8 cellular contexts compared by ENCODE assay signal in the genomic region with DNA sequence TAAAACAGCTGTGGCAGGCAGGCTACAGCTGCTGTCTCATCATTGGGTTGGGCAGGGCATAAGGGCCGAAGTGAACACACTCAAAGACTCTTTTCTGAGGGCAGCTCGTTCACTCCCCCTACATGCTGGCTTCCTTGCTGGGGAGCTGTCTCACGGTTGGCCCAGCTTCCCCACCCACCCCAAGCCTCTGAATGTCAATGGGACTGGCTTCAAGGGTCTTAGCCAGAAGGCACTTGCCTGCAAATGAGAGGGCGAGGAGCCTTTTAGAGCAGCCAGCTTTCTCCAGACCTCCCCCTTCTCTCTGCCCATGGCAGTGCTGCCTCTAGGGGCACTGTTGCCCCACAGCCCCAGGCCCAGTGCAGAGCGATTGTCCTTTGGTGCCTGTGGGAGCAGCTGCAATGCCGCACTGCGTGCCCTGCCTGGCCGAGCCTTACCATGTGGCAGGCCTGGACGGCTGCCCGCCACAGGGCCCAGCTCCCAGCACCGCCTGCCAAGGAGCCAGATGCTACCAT.
DNase-seq lines count a peak whose midpoint lies in the region; ATAC-seq and TF ChIP-seq lines count a peak whose summit lies in the region.

No MANE protein-coding gene starts in this region.

- H3K36me3 ChIP-seq in suprapubic skin, result no peaks in the 10 kb centered on the region

- H3K4me3 ChIP-seq in coronary artery (no peak overlapping the region), suprapubic skin (no peak overlapping the region)

- peak; percentile 30 to 91 (median 82) for DNase-seq in C1 segment of cervical spinal cord (lab: John Stamatoyannopoulos, UW)
- DNase-seq in GM20000 (ENCODE audit: low spot score), result no peak
- DNase-seq in NCI-H69 (lab: John Stamatoyannopoulos, UW), result peak; percentile 60
- DNase-seq in coronary artery (ENCODE audit: low spot score), result no peak
- peak; percentile 22 to 47 for DNase-seq in left colon
- peak in 1 of 2 donors; percentile 77 for DNase-seq in suprapubic skin (ENCODE audit: low spot score in 2 of 2)
- no peak for DNase-seq in NCI-H345 treated with DMSO at 0.1 percent for 48 hours (lab: John Stamatoyannopoulos, UW; ENCODE audit: unreplicated experiment)

- no peak for TF ChIP-seq POLR2A in suprapubic skin (IDR thresholded peaks at IDR 0.05)

- no peaks in the 10 kb centered on the region for H3K9me3 ChIP-seq in suprapubic skin

- H3K27ac ChIP-seq in coronary artery, result peak overlapping the region in 1 of 2 donors; percentile 12
- H3K27ac ChIP-seq in suprapubic skin, result peak overlapping the region; percentile 34

- peak; percentile 22 for TF ChIP-seq CTCF in GM20000 (IDR thresholded peaks at IDR 0.05; ENCODE audit: extremely low read depth, missing control alignments)
- peak; percentile 56 for TF ChIP-seq CTCF in coronary artery (IDR thresholded peaks at IDR 0.05)
- peak in 1 of 2 donors; percentile 76 for TF ChIP-seq CTCF in suprapubic skin (IDR thresholded peaks at IDR 0.05)

- TF ChIP-seq EP300 in suprapubic skin (IDR thresholded peaks at IDR 0.05), result no peak

- WGBS in suprapubic skin, result 28% methylated on average over 11 of the region's 11 CpGs

- intact Hi-C loops in left colon (cut with DNase I, micrococcal nuclease), result no loop called here

- peak; percentile 49 for ATAC-seq in left colon
- no peak for ATAC-seq in HG02840 (IDR thresholded peaks at IDR 0.05; ENCODE audit: low FRiP score, unreplicated experiment)

- no peaks in the 10 kb centered on the region for H3K27me3 ChIP-seq in suprapubic skin

- H3K4me1 ChIP-seq in suprapubic skin, result peaks cover 16% of the 10 kb centered on the region

Comparison
In these comparisons a context has a peak if more than half of its experiments do, and no peak if none do; other contexts are left out.
1. DNase-seq: peak in C1 segment of cervical spinal cord (14 of 14), NCI-H69 (single experiment) and left colon (2 of 2); none in GM20000 (single experiment), coronary artery (single experiment) and NCI-H345 treated with DMSO at 0.1 percent for 48 hours (single experiment).